Comparison of ENCODE assay signal across 20 cellular contexts in the genomic region with DNA sequence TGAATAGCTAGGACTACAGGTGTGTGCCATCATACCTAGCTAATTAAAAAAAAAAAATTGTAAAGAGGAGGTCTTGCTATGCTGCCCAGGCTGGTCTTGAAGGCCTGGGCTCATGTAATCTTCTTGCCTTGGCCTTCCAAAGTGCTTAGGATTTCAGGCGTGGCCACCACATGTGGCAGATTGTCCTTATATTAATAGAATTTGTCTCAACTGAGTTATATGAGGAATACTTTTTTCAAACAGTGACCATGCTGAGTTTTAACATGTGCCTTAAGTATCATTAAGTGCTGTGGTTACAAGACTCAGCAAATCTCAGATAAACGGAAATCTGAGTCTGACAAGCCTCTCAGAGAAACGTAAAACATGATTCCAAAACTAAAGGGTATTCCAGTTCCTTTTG.
"Had no signal": no experiment of that assay in that cellular context is flagged by ENCODE, and none has a peak within 500 bp of the region (broad histone marks: within the 10 kb centered on the region; RNA-seq: fewer than 3 reads in every experiment).

No MANE protein-coding gene starts in this region.

- DNase-seq: dermis blood vessel endothelial cell; dorsolateral prefrontal cortex; effector CD4-positive, alpha-beta T cell; effector memory CD4-positive, alpha-beta T cell; foreskin keratinocyte; heart left ventricle; hypothalamus; immature natural killer cell; islet precursor cell; kidney; kidney glomerular epithelial cell; left colon; left ventricle myocardium superior; lower lobe of right lung; mesendoderm; midbrain had no signal

- H3K27ac ChIP-seq: foreskin keratinocyte, hepatocyte, lower lobe of right lung had no signal

- H2AFZ ChIP-seq: hepatocyte had no signal

- H3K36me3 ChIP-seq: lower lobe of right lung had no signal

- H3K4me2 ChIP-seq: hepatocyte had no signal

- H3K27me3 ChIP-seq: dorsolateral prefrontal cortex, esophagus muscularis mucosa, foreskin keratinocyte, gastroesophageal sphincter, heart left ventricle, hepatocyte had no signal

- H3K9me3 ChIP-seq: esophagus muscularis mucosa, gastroesophageal sphincter, heart left ventricle, lower lobe of right lung had no signal

- H3K79me2 ChIP-seq: hepatocyte had no signal

- H3K4me3 ChIP-seq: coronary artery, dorsolateral prefrontal cortex, esophagus muscularis mucosa, gastroesophageal sphincter, heart left ventricle, hepatocyte, lower lobe of right lung had no signal
